ENCODE assay signal across 2 cellular contexts in genomic region chr3:124951511-124952390, GRCh38.
TF ChIP-seq lines count a peak whose summit lies in the region.

No MANE protein-coding gene starts in this region.

TF ChIP-seq in A549, 52 proteins besides CTCF, POLR2A, EP300 and RAD21 (continued from another document):
- TF ChIP-seq PBX3 (IDR thresholded peaks at IDR 0.05) (no peak), MAZ (IDR thresholded peaks at IDR 0.05; ENCODE audit: borderline replicate concordance, low read depth, low read length) (no peak)
TF ChIP-seq in A549: peak in this region for 0.

TF ChIP-seq in GM23338, 12 proteins besides CTCF, POLR2A, EP300 and RAD21 (continued from another document):
- no peak for TF ChIP-seq ZNF462 (CRISPR knock-in tag; IDR thresholded peaks at IDR 0.05)
- TF ChIP-seq REST (IDR thresholded peaks at IDR 0.05; ENCODE audit: unreplicated experiment) = no peak
- no peak for TF ChIP-seq ZNF114 (CRISPR knock-in tag; IDR thresholded peaks at IDR 0.05)
- TF ChIP-seq EZH2 (IDR thresholded peaks at IDR 0.05; ENCODE audit: low read depth, unreplicated experiment) = no peak
- no peak for TF ChIP-seq NANOG (IDR thresholded peaks at IDR 0.05; ENCODE audit: borderline replicate concordance)
- TF ChIP-seq STAT1 (IDR thresholded peaks at IDR 0.05; ENCODE audit: unreplicated experiment) = no peak
TF ChIP-seq in GM23338: peak in this region for 0.
